Comparison of ENCODE assay signal across 9 cellular contexts in the genomic region with DNA sequence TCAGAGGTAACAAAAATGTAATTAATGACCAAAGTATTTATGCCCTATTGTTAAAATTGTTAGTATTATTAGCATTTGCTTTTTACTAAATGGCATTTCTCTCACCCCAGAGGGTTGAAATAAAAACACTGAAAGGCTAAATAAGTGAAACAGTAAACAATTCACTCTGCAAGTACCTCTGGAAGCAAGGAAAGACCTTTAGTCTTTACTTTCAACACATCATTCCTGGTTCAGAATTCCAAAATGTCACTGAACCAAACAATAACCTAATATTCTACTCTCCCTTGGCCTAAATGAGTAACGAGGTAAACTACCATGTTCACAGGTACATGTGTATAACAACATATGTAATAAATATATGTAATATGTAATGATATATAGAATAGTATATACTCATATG.
"Had no signal": no experiment of that assay in that cellular context is flagged by ENCODE, and none has a peak within 500 bp of the region (broad histone marks: within the 10 kb centered on the region; RNA-seq: fewer than 3 reads in every experiment).

No MANE protein-coding gene starts in this region.

- DNase-seq: GM23248, GOT3, H7, HFFc6, IMR-90 had no signal

- ATAC-seq: HCT116, K562 had no signal

- H3K9me3 ChIP-seq: HAP-1 had no signal

- H3K36me3 ChIP-seq: HAP-1 had no signal

- H3K9ac ChIP-seq: GM23248 had no signal

- H3K27ac Mint-ChIP-seq: HFFc6 had no signal

- H3K9me3 Mint-ChIP-seq: HFFc6 had no signal

- H3K4me1 ChIP-seq: HAP-1 had no signal

- H3K4me3 Mint-ChIP-seq: HFFc6 had no signal

- H3K4me3 ChIP-seq: GM23248, HAP-1, K562 had no signal

- H3K27ac ChIP-seq: GM23248, HL-60 had no signal
